Comparison of ENCODE assay signal across 1 cellular context in genomic region chr21:42063578-42064521, GRCh38.
TF ChIP-seq lines count a peak whose summit lies in the region.

No MANE protein-coding gene starts in this region.

TF ChIP-seq in GM12878, 131 proteins besides CTCF, POLR2A, EP300 and RAD21 (continued from another document and continues in another):
- TF ChIP-seq ZBTB11 (CRISPR knock-in tag; IDR thresholded peaks at IDR 0.05) (no peak), BMI1 (IDR thresholded peaks at IDR 0.05; ENCODE audit: borderline replicate concordance) (no peak), HDAC2 (IDR thresholded peaks at IDR 0.05) (no peak), ZSCAN29 (IDR thresholded peaks at IDR 0.05) (no peak), EED (IDR thresholded peaks at IDR 0.05; ENCODE audit: low read depth) (peak; percentile 53; the same call in 1 of the 2 replicates), CHD4 (IDR thresholded peaks at IDR 0.05) (no peak), ELK1 (IDR thresholded peaks at IDR 0.05; ENCODE audit: low read depth, low read length) (no peak), PBX3 (IDR thresholded peaks at IDR 0.05; ENCODE audit: insufficient replicate concordance, low read depth, low read length) (peak; percentile 34), KLF5 (IDR thresholded peaks at IDR 0.05; ENCODE audit: partially characterized antibody) (no peak), RB1 (IDR thresholded peaks at IDR 0.05; ENCODE audit: borderline replicate concordance) (no peak), SKIL (IDR thresholded peaks at IDR 0.05; ENCODE audit: low read depth, poor library complexity, severe bottlenecking) (no peak), DPF2 (IDR thresholded peaks at IDR 0.05) (peak; percentile 5; the same call in 1 of the 2 replicates), CBX5 (IDR thresholded peaks at IDR 0.05; ENCODE audit: low read depth) (no peak), SREBF2 (IDR thresholded peaks at IDR 0.05; ENCODE audit: low read length) (no peak), MYB (IDR thresholded peaks at IDR 0.05; ENCODE audit: borderline replicate concordance, low read depth, low read length) (no peak), BCLAF1 (IDR thresholded peaks at IDR 0.05) (no peak), TBL1XR1 (IDR thresholded peaks at IDR 0.05; ENCODE audit: low read depth, low read length) (peak; percentile 65; the same call in 1 of the 2 replicates), POLR2AphosphoS5 (IDR thresholded peaks at IDR 0.05; ENCODE audit: low read length) (no peak), NR2F1 (conservative IDR thresholded peaks at IDR 0.05) (peak; percentile 92), HDAC6 (IDR thresholded peaks at IDR 0.05; ENCODE audit: unreplicated experiment) (no peak), NBN (IDR thresholded peaks at IDR 0.05) (0 out of 2 replicates have a peak, but pooled peaks have one; percentile 49), RAD51 (IDR thresholded peaks at IDR 0.05) (no peak), ZNF592 (IDR thresholded peaks at IDR 0.05) (no peak), CUX1 (IDR thresholded peaks at IDR 0.05; ENCODE audit: insufficient replicate concordance, low read depth, low read length) (no peak), FOXK2 (IDR thresholded peaks at IDR 0.05) (no peak), ETV6 (conservative IDR thresholded peaks at IDR 0.05 in 1 of 2, IDR thresholded peaks at IDR 0.05 in 1 of 2; ENCODE audit: borderline replicate concordance in 1 of 2, low read depth in 1 of 2) (0 out of 4 replicates have a peak, but pooled peaks of 1 of the 2 experiments have one; percentile 21), NFXL1 (IDR thresholded peaks at IDR 0.05; ENCODE audit: borderline replicate concordance) (no peak), MEF2B (IDR thresholded peaks at IDR 0.05; ENCODE audit: partially characterized antibody, poor library complexity, severe bottlenecking) (peak; percentile 36), KAT2A (conservative IDR thresholded peaks at IDR 0.05; ENCODE audit: control insufficient read depth, low read depth, low read length) (no peak), CREM (IDR thresholded peaks at IDR 0.05; ENCODE audit: low read depth) (no peak; the same call in 1 of the 2 replicates), FOXM1 (IDR thresholded peaks at IDR 0.05; ENCODE audit: low read depth, low read length) (peak; percentile 52; the same call in 1 of the 2 replicates), TARDBP (IDR thresholded peaks at IDR 0.05; ENCODE audit: borderline replicate concordance) (no peak), EGR1 (IDR thresholded peaks at IDR 0.05; ENCODE audit: borderline replicate concordance in 1 of 2, low read depth in 2 of 2, low read length in 2 of 2) (peak in 1 of 2 experiments; percentile 76; a peak in 2 of 3 replicates)
